8 cellular contexts compared by ENCODE assay signal in the genomic region with DNA sequence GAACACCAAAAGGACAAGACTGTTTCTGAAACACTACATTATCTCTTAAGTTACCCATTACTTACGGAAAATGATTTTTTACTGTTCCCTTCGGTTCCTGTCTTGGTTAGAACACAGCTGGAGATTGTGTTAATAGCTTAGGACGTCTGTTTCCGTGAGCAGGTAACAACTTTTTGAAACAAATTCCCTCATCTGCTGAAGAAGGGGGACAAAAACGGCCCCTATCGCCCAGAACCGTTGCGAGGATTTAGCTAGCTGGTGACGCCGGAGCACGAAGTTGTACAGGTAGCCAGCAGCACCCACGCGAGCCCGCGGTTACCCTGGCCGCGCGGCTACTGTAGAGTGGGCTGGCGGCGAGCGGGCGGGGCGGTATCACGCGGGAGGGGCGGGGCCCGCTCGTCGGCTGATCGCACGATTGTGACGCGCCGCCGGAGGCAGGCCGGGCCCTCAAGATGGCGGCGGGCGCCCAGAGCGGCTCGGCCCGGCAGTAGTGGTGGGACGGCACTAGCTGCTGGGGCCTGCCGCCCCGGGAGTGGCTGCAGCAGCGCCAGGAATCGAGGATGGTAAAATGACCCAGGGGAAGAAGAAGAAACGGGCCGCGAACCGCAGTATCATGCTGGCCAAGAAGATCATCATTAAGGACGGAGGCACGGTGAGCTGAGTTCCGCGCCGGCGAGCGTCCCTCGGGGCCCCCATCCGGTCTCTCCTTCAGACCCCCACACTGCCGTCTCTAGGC.
A peak's percentile ranks its signal among the peaks of the same experiment; 100 is the strongest.
DNase-seq lines count a peak whose midpoint lies in the region; ATAC-seq and TF ChIP-seq lines count a peak whose summit lies in the region.

No MANE protein-coding gene starts in this region.

- peaks cover 69% of the 10 kb centered on the region for H3K79me2 ChIP-seq in GM23338 (replicated peaks; ENCODE audit: insufficient read depth)
- peaks cover 74% of the 10 kb centered on the region for H3K79me2 ChIP-seq in Karpas-422 (ENCODE audit: low read length)

- H3K27me3 Mint-ChIP-seq in GM23338 (ENCODE audit: insufficient read depth, low read depth, poor library complexity) (peaks cover 8% of the 10 kb centered on the region), neural crest cell (ENCODE audit: low read depth) (no peaks in the 10 kb centered on the region)

- H3K27ac Mint-ChIP-seq in GM23338 (peak overlapping the region; percentile 100), neural crest cell (ENCODE audit: unreplicated experiment) (peak overlapping the region; percentile 100)

- peak overlapping the region; percentile 91 for H3K4me3 Mint-ChIP-seq in GM23338
- H3K4me3 Mint-ChIP-seq in neural crest cell: peak overlapping the region; percentile 100

- H3K9me3 ChIP-seq in Karpas-422 (ENCODE audit: low read length) (no peaks in the 10 kb centered on the region), stomach (no peaks in the 10 kb centered on the region)

- peak overlapping the region; percentile 69 for H3K4me3 ChIP-seq in GM23338
- H3K4me3 ChIP-seq in Karpas-422 (ENCODE audit: low read length): peak overlapping the region; percentile 94
- H3K4me3 ChIP-seq in fibroblast of villous mesenchyme (ENCODE audit: low read depth, low read length): peak overlapping the region; percentile 96
- H3K4me3 ChIP-seq in stomach: peak overlapping the region; percentile 82 to 94 (median 88)

- H2AFZ ChIP-seq in GM23338: peak overlapping the region; percentile 70
- H2AFZ ChIP-seq in Karpas-422 (ENCODE audit: low read length): no peak overlapping the region

- H3K9me2 ChIP-seq in GM23338 (ENCODE audit: insufficient read depth): no peaks in the 10 kb centered on the region
- H3K9me2 ChIP-seq in Karpas-422 (replicated peaks; ENCODE audit: insufficient read depth, low read length): no peaks in the 10 kb centered on the region

- 0 out of 4 replicates have a peak, but pooled peaks of 1 of the 2 experiments have one; percentile 2 for TF ChIP-seq CTCF in GM23338 (conservative IDR thresholded peaks at IDR 0.05; ENCODE audit: low read depth in 2 of 2)
- TF ChIP-seq CTCF in RWPE1 (conservative IDR thresholded peaks at IDR 0.05; ENCODE audit: low read depth): no peak
- no peak for TF ChIP-seq CTCF in fibroblast of villous mesenchyme (IDR thresholded peaks at IDR 0.05; ENCODE audit: insufficient read depth, low read depth, low read length)
- TF ChIP-seq CTCF in neural crest cell (conservative IDR thresholded peaks at IDR 0.05): no peak
- no peak for TF ChIP-seq CTCF in stomach (IDR thresholded peaks at IDR 0.05)

- 0 to 1% (median 0%) methylated on average over 30 to 61 of the region's 61 CpGs for WGBS in stomach, 5 donors

- H3K27ac ChIP-seq in GM23338 (ENCODE audit: low read depth): peak overlapping the region; percentile 92
- H3K27ac ChIP-seq in Karpas-422 (ENCODE audit: low read length): peak overlapping the region; percentile 80
- peak overlapping the region; percentile 91 for H3K27ac ChIP-seq in RWPE1
- H3K27ac ChIP-seq in stomach: peak overlapping the region; percentile 94 to 100 (median 98)

- TF ChIP-seq POLR2A in stomach (IDR thresholded peaks at IDR 0.05): peak in 1 of 4 donors; percentile 63

- DNase-seq in EL (peak; percentile 85), GM23338 (ENCODE audit: low spot score) (peak; percentile 91), Karpas-422 (peak; percentile 96), RWPE1 (ENCODE audit: low spot score) (peak; percentile 83), fibroblast of villous mesenchyme (ENCODE audit: low read depth) (peak; percentile 88), neural crest cell (ENCODE audit: low read depth, low spot score) (peak; percentile 76), stomach (peak; percentile 94)
- peak; percentile 96 for DNase-seq in activated effector memory CD4-positive, alpha-beta T cell treated with anti-CD3 and anti-CD28 coated beads, Interleukin-2, amount 50 U/mL, for 16 hours

- POLR2A ChIA-PET in RWPE1 (lab: Yijun Ruan, JAX; ENCODE audit: low non-redundant PET): interaction anchor here (0.6 kb wide), 1 partner anchor 427 kb away, joined by 3 read pairs; no protein-coding TSS in a partner anchor

- H3K4me2 ChIP-seq in GM23338 (peak overlapping the region; percentile 84), Karpas-422 (ENCODE audit: low read depth, low read length, poor library complexity, severe bottlenecking) (peak overlapping the region; percentile 86)

- CTCF ChIA-PET in RWPE1 (lab: Yijun Ruan, JAX): no interaction called here

- ATAC-seq in GM23338: peak; percentile 91

- H3K9ac ChIP-seq in Karpas-422 (ENCODE audit: low read length): peak overlapping the region; percentile 90

- peaks cover 25% of the 10 kb centered on the region for H3K4me1 Mint-ChIP-seq in GM23338
- peaks cover 62% of the 10 kb centered on the region for H3K4me1 Mint-ChIP-seq in neural crest cell

- H3K36me3 ChIP-seq in GM23338 (ENCODE audit: insufficient read depth): no peaks in the 10 kb centered on the region
- peaks cover 8% of the 10 kb centered on the region; the same call in 1 of the 2 replicates for H3K36me3 ChIP-seq in Karpas-422 (ENCODE audit: insufficient read depth, low read length)
- H3K36me3 ChIP-seq in stomach: no peaks in the 10 kb centered on the region

- H3K9me3 Mint-ChIP-seq in GM23338: no peaks in the 10 kb centered on the region
- H3K9me3 Mint-ChIP-seq in neural crest cell: no peaks in the 10 kb centered on the region

- H4K20me1 ChIP-seq in GM23338 (replicated peaks; ENCODE audit: insufficient read depth) (peaks cover 17% of the 10 kb centered on the region), Karpas-422 (ENCODE audit: insufficient read depth, low read depth, low read length) (no peaks in the 10 kb centered on the region)

- no peak for TF ChIP-seq EP300 in stomach (IDR thresholded peaks at IDR 0.05)

- no peaks in the 10 kb centered on the region for H3F3A ChIP-seq in GM23338 (replicated peaks; ENCODE audit: low read depth)

- H3K4me1 ChIP-seq in GM23338 (ENCODE audit: insufficient read depth) (peaks cover 19% of the 10 kb centered on the region), Karpas-422 (ENCODE audit: low read length) (peaks cover 50% of the 10 kb centered on the region), stomach (peaks cover 20 to 52% (median 39%) of the 10 kb centered on the region in 4 donors)

- intact Hi-C loops in stomach (cut with DNase I; ENCODE audit: low total_unique reads): no loop called here

- peaks cover 8% of the 10 kb centered on the region for H3K36me3 Mint-ChIP-seq in GM23338 (ENCODE audit: low read depth)
- H3K36me3 Mint-ChIP-seq in neural crest cell (ENCODE audit: low read depth): peaks cover 7% of the 10 kb centered on the region

- H3K27me3 ChIP-seq in GM23338 (ENCODE audit: insufficient read depth): no peaks in the 10 kb centered on the region
- no peaks in the 10 kb centered on the region for H3K27me3 ChIP-seq in Karpas-422 (ENCODE audit: low read length)
- no peaks in the 10 kb centered on the region for H3K27me3 ChIP-seq in stomach

TF ChIP-seq in GM23338, 12 proteins besides CTCF, POLR2A, EP300 and RAD21 (continues in another document):
- TF ChIP-seq ZNF331 (CRISPR knock-in tag; IDR thresholded peaks at IDR 0.05; ENCODE audit: low read depth) (no peak), EZH2phosphoT487 (IDR thresholded peaks at IDR 0.05; ENCODE audit: unreplicated experiment) (no peak), ZNF114 (CRISPR knock-in tag; IDR thresholded peaks at IDR 0.05) (no peak), NANOG (IDR thresholded peaks at IDR 0.05; ENCODE audit: borderline replicate concordance) (no peak), JUNB (IDR thresholded peaks at IDR 0.05; ENCODE audit: unreplicated experiment) (no peak), POLR2AphosphoS5 (IDR thresholded peaks at IDR 0.05; ENCODE audit: low read depth) (peak; percentile 96)
- TF ChIP-seq, protein P1, sequence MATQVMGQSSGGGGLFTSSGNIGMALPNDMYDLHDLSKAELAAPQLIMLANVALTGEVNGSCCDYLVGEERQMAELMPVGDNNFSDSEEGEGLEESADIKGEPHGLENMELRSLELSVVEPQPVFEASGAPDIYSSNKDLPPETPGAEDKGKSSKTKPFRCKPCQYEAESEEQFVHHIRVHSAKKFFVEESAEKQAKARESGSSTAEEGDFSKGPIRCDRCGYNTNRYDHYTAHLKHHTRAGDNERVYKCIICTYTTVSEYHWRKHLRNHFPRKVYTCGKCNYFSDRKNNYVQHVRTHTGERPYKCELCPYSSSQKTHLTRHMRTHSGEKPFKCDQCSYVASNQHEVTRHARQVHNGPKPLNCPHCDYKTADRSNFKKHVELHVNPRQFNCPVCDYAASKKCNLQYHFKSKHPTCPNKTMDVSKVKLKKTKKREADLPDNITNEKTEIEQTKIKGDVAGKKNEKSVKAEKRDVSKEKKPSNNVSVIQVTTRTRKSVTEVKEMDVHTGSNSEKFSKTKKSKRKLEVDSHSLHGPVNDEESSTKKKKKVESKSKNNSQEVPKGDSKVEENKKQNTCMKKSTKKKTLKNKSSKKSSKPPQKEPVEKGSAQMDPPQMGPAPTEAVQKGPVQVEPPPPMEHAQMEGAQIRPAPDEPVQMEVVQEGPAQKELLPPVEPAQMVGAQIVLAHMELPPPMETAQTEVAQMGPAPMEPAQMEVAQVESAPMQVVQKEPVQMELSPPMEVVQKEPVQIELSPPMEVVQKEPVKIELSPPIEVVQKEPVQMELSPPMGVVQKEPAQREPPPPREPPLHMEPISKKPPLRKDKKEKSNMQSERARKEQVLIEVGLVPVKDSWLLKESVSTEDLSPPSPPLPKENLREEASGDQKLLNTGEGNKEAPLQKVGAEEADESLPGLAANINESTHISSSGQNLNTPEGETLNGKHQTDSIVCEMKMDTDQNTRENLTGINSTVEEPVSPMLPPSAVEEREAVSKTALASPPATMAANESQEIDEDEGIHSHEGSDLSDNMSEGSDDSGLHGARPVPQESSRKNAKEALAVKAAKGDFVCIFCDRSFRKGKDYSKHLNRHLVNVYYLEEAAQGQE (IDR thresholded peaks at IDR 0.05; ENCODE audit: unreplicated experiment): peak; percentile 36

Comparison
In these comparisons a context has a peak if more than half of its experiments do, and no peak if none do; other contexts are left out.
1. Peak in every context shown above with its lines: DNase-seq, ATAC-seq, H3K4me3 ChIP-seq and H3K27ac ChIP-seq.